Comparison of ENCODE assay signal across 8 cellular contexts in the genomic region with DNA sequence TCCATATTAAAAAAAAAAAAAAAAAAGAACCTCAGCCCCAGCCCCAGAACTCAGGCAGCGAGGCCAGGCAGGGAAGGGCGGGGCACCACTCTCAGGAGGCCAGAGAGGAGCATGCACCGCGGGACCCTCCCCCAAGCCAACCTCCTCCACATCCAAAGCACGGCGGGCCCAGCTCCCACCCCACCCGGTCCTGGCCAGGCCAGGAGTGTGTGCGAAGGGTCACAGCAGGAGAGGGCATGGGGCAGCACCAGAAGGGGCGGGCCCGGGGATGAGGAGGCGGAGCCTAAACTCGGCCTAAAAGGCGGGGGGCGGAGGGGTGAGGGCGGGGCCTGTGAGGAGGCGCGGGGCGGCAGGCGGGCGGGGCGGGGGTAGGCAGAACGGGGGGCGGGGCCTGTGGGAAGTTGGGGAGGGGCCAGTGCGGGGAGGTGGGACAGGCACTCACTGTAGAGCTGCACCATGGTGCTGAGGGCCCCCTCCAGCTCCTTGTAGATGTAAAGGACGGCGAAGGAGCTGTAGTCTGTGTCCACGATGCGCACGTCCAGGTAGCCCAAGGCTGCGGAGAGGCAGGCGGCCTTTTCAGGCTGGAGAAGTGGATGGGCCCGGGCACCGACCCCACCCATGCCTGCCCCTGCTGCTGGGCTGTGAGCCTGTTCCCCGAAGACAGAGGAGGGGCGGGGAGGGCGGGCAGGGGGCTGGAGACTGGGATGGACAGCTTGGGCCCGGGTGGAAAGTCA. TPM values are rescaled to one million over a fixed set of nuclear protein-coding genes. Genes with fewer than 3 reads are reported as not detected.
A peak's percentile ranks its signal among the peaks of the same experiment; 100 is the strongest.
DNase-seq lines count a peak whose midpoint lies in the region; ATAC-seq lines count a peak whose summit lies in the region.

No MANE protein-coding gene starts in this region.

- peak overlapping the region; percentile 60 for H4K8ac ChIP-seq in mesenchymal stem cell (ENCODE audit: low read length)

- 30% methylated on average over 23 of the region's 37 CpGs for WGBS in mesenchymal stem cell

- no peak overlapping the region for H4K91ac ChIP-seq in mesenchymal stem cell (ENCODE audit: low read length)

- H3K36me3 ChIP-seq in mesenchymal stem cell (ENCODE audit: control insufficient read depth in 1 of 2, insufficient read depth in 2 of 2, low read depth in 1 of 2, low read length in 2 of 2) = no peaks in the 10 kb centered on the region

- H3K9ac ChIP-seq in mesenchymal stem cell (ENCODE audit: low read length) = no peak overlapping the region

- CTCF ChIA-PET in activated naive CD4-positive, alpha-beta T cell treated with anti-CD3 and anti-CD28 coated beads, Interleukin-2, amount 10 ng/mL, durations not matched to agents 7 days and 5 days (lab: Charles Lee) = interaction anchor here (2.1 kb wide), 1 partner anchor 15 kb away, joined by 7 read pairs; no protein-coding TSS in a partner anchor

- H3K23ac ChIP-seq in mesenchymal stem cell (ENCODE audit: low read length in 2 of 2) = no peak overlapping the region

- peaks cover 37 to 52% of the 10 kb centered on the region in 2 experiments for H3K27me3 ChIP-seq in mesenchymal stem cell (ENCODE audit: control insufficient read depth in 1 of 2, insufficient read depth in 1 of 2, low read length in 2 of 2)

- H2BK15ac ChIP-seq in mesenchymal stem cell (ENCODE audit: low read depth, poor library complexity, severe bottlenecking) = no peak overlapping the region

- no peak overlapping the region for H3K4me3 ChIP-seq in mesenchymal stem cell (ENCODE audit: insufficient read depth in 1 of 2, low read depth in 1 of 2, low read length in 2 of 2)

- no peak overlapping the region for H2BK120ac ChIP-seq in mesenchymal stem cell (ENCODE audit: low read depth, low read length)

- H3K18ac ChIP-seq in mesenchymal stem cell (ENCODE audit: low read depth in 1 of 2, low read length in 2 of 2) = no peak overlapping the region

- H3K79me1 ChIP-seq in mesenchymal stem cell (replicated peaks; ENCODE audit: low read length, poor library complexity, severe bottlenecking) = no peaks in the 10 kb centered on the region

- H3K4me1 ChIP-seq in mesenchymal stem cell (ENCODE audit: control insufficient read depth, insufficient read depth, low read depth, low read length) = peaks cover 7% of the 10 kb centered on the region

- no peaks in the 10 kb centered on the region for H3K36me3 Mint-ChIP-seq in activated naive CD4-positive, alpha-beta T cell treated with anti-CD3 and anti-CD28 coated beads, Interleukin-2, amount 10 ng/mL, durations not matched to agents 7 days and 5 days

- H2BK12ac ChIP-seq in mesenchymal stem cell (ENCODE audit: low read length in 2 of 2) = no peak overlapping the region

- peaks cover 51% of the 10 kb centered on the region for H3K27me3 Mint-ChIP-seq in activated naive CD4-positive, alpha-beta T cell treated with anti-CD3 and anti-CD28 coated beads, Interleukin-2, amount 10 ng/mL, durations not matched to agents 7 days and 5 days

- H2AFZ ChIP-seq in mesenchymal stem cell (ENCODE audit: low read depth, low read length) = no peak overlapping the region

- H3K4ac ChIP-seq in mesenchymal stem cell (ENCODE audit: low read depth in 1 of 2, low read length in 2 of 2) = no peak overlapping the region

- H3K4me2 ChIP-seq in mesenchymal stem cell (ENCODE audit: low read length, poor library complexity, severe bottlenecking) = no peak overlapping the region

- no peak overlapping the region for H3K27ac Mint-ChIP-seq in activated naive CD4-positive, alpha-beta T cell treated with anti-CD3 and anti-CD28 coated beads, Interleukin-2, amount 10 ng/mL, durations not matched to agents 7 days and 5 days

- no peak overlapping the region for H2AK5ac ChIP-seq in mesenchymal stem cell (ENCODE audit: low read length, severe bottlenecking)

- no peaks in the 10 kb centered on the region for H3K9me3 ChIP-seq in mesenchymal stem cell (ENCODE audit: control insufficient read depth, low read length)

- H3K14ac ChIP-seq in mesenchymal stem cell (ENCODE audit: low read length in 2 of 2) = no peak overlapping the region

- DNase-seq in DMS153 treated with DMSO at 0.1 percent for 48 hours (lab: John Stamatoyannopoulos, UW; ENCODE audit: unreplicated experiment) (peak; percentile 51), NCI-H1048 (lab: John Stamatoyannopoulos, UW) (peak; percentile 39), mesenchymal stem cell (peak; percentile 31), NCI-H1092 (lab: John Stamatoyannopoulos, UW) (no peak)
- DNase-seq in activated naive CD4-positive, alpha-beta T cell treated with anti-CD3 and anti-CD28 coated beads, Interleukin-2, amount 10 ng/mL, durations not matched to agents 7 days and 5 days = peak; percentile 60

- ATAC-seq in GM18502 (IDR thresholded peaks at IDR 0.05; ENCODE audit: poor library complexity, unreplicated experiment) (no peak), HG03457 (IDR thresholded peaks at IDR 0.05; ENCODE audit: unreplicated experiment) (no peak), HG03139 (IDR thresholded peaks at IDR 0.05; ENCODE audit: unreplicated experiment) (no peak)

- H3K27ac ChIP-seq in mesenchymal stem cell (ENCODE audit: low read length, poor library complexity, severe bottlenecking) = no peak overlapping the region

- H3K9me3 Mint-ChIP-seq in activated naive CD4-positive, alpha-beta T cell treated with anti-CD3 and anti-CD28 coated beads, Interleukin-2, amount 10 ng/mL, durations not matched to agents 7 days and 5 days = no peaks in the 10 kb centered on the region

- no peak overlapping the region for H3K4me3 Mint-ChIP-seq in activated naive CD4-positive, alpha-beta T cell treated with anti-CD3 and anti-CD28 coated beads, Interleukin-2, amount 10 ng/mL, durations not matched to agents 7 days and 5 days

- H2BK5ac ChIP-seq in mesenchymal stem cell (ENCODE audit: low read depth, low read length, poor library complexity, severe bottlenecking) = no peak overlapping the region

- H3K4me1 Mint-ChIP-seq in activated naive CD4-positive, alpha-beta T cell treated with anti-CD3 and anti-CD28 coated beads, Interleukin-2, amount 10 ng/mL, durations not matched to agents 7 days and 5 days = peaks cover 9% of the 10 kb centered on the region

RNA-seq across cellular contexts. Expression of gene LCN15, which starts 1.2 kb away (rescaled TPM):
- not detected for polyA plus RNA-seq in mesenchymal stem cell (2013, experiment 1 of 2)
- polyA plus RNA-seq in mesenchymal stem cell (2013, experiment 2 of 2) = not detected

RNA-seq across cellular contexts. Expression of gene LCN8, which starts 5.0 kb away (rescaled TPM):
- not detected for polyA plus RNA-seq in mesenchymal stem cell (2013, experiment 1 of 2)
- polyA plus RNA-seq in mesenchymal stem cell (2013, experiment 2 of 2) = not detected

RNA-seq across cellular contexts. Expression of gene LCN6, which starts 14.8 kb away (rescaled TPM):
- polyA plus RNA-seq in mesenchymal stem cell (2013, experiment 1 of 2) = not detected
- not detected for polyA plus RNA-seq in mesenchymal stem cell (2013, experiment 2 of 2)

RNA-seq across cellular contexts. Expression of gene LCN10, which starts 20.3 kb away (rescaled TPM):
- not detected for polyA plus RNA-seq in mesenchymal stem cell (2013, experiment 1 of 2)
- not detected for polyA plus RNA-seq in mesenchymal stem cell (2013, experiment 2 of 2)

RNA-seq across cellular contexts. Expression of gene TMEM141, which starts 28.1 kb away (rescaled TPM):
- polyA plus RNA-seq in mesenchymal stem cell (2013, experiment 1 of 2) = 58.1 TPM
- polyA plus RNA-seq in mesenchymal stem cell (2013, experiment 2 of 2) = 53.8 TPM
